ENCODE assay signal across 19 cellular contexts in the genomic region with DNA sequence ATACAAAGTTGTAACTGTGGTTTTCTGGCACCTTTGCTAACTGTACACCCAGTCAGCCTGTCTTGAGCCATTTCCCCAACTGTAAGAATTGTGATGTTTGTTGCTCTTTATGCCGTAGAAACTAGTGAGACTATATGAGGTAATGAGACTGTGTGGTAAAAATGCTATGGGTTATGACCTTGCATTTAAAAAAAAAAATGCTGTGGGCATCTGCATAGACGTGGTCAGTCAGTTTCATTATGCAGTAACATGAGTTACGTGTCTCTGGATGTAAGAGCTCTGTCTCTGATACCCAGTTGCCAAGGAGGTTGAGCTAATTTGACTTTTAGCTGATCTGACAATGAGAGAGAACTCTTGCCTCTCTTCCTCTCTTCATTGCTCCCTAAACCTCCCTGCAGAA.
A peak's percentile ranks its signal among the peaks of the same experiment; 100 is the strongest.
DNase-seq lines count a peak whose midpoint lies in the region; ATAC-seq and TF ChIP-seq lines count a peak whose summit lies in the region.
"Had no signal": no experiment of that assay in that cellular context is flagged by ENCODE, and none has a peak within 500 bp of the region (broad histone marks: within the 10 kb centered on the region; RNA-seq: fewer than 3 reads in every experiment).

No MANE protein-coding gene starts in this region.

- in situ Hi-C loops in astrocyte of the spinal cord (cut with HindIII; ENCODE audit: low sequenced_read_pairs) = no loop called here

- H3K27ac ChIP-seq in hepatocyte = no peak overlapping the region
- H3K27ac ChIP-seq in coronary artery = no peak overlapping the region
- H3K27ac ChIP-seq: body of pancreas, epithelial cell of prostate had no signal

- H3K79me2 ChIP-seq in hepatocyte = peaks cover 73% of the 10 kb centered on the region

- H4K20me1 ChIP-seq in hepatocyte (ENCODE audit: insufficient read depth, poor library complexity, severe bottlenecking) = no peaks in the 10 kb centered on the region

- no peak overlapping the region for H3K4me2 ChIP-seq in hepatocyte

- no peaks in the 10 kb centered on the region for H3K36me3 ChIP-seq in hepatocyte (replicated peaks; ENCODE audit: insufficient read depth, low read depth)

- no peak overlapping the region for H3K4me3 ChIP-seq in astrocyte of the spinal cord (ENCODE audit: low read depth, low read length)
- H3K4me3 ChIP-seq in hepatocyte = no peak overlapping the region
- no peak overlapping the region for H3K4me3 ChIP-seq in coronary artery
- H3K4me3 ChIP-seq: body of pancreas, sigmoid colon had no signal

- H3K27me3 ChIP-seq in hepatocyte = no peaks in the 10 kb centered on the region
- H3K27me3 ChIP-seq: body of pancreas, sigmoid colon had no signal

- peaks cover 20% of the 10 kb centered on the region for H3K4me1 ChIP-seq in hepatocyte (ENCODE audit: insufficient read depth)
- H3K4me1 ChIP-seq: body of pancreas had no signal

- TF ChIP-seq CTCF in astrocyte of the spinal cord (IDR thresholded peaks at IDR 0.05; ENCODE audit: low read depth, low read length) (no peak), hepatocyte (IDR thresholded peaks at IDR 0.05; ENCODE audit: poor library complexity) (no peak), coronary artery (IDR thresholded peaks at IDR 0.05) (no peak)

- H3K9me2 ChIP-seq in hepatocyte (replicated peaks; ENCODE audit: insufficient read depth) = no peaks in the 10 kb centered on the region

- H2AFZ ChIP-seq in hepatocyte = no peak overlapping the region

- peak; percentile 7 for DNase-seq in CD1c-positive myeloid dendritic cell (ENCODE audit: extremely low spot score)
- DNase-seq in M059J (ENCODE audit: low read depth) = peak; percentile 49
- DNase-seq in astrocyte of the spinal cord (ENCODE audit: low read depth, low spot score) = peak; percentile 73
- peak; percentile 32 for DNase-seq in kidney tubule cell (ENCODE audit: low spot score)
- DNase-seq in hepatocyte (ENCODE audit: low spot score) = no peak
- DNase-seq in stimulated activated CD4-positive, alpha-beta T cell treated with anti-CD3 and anti-CD28 coated beads, Interleukin-1b, Interleukin-23, amount 100 ng/mL, for 48 hours = no peak
- no peak for DNase-seq in coronary artery (ENCODE audit: low spot score)
- DNase-seq: activated CD4-positive, alpha-beta T cell treated with anti-CD3 and anti-CD28 coated beads, Interleukin-2, amount 50 U/mL, for 1 hour; activated naive CD4-positive, alpha-beta T cell treated with Interleukin-2 at 50 U/mL for 16 hours; body of pancreas; COR-L47; dermis blood vessel endothelial cell; GF-D8; NCI-H2081 treated with DMSO at 0.1 percent for 48 hours; sigmoid colon; stimulated activated CD4-positive, alpha-beta T cell treated with anti-CD3 and anti-CD28 coated beads, Interleukin-4, amount 100 ng/mL, for 24 hours; stimulated activated CD8-positive, alpha-beta memory T cell treated with anti-CD3 and anti-CD28 coated beads, Interleukin-4, amount 100 ng/mL, for 48 hours had no signal

- no peaks in the 10 kb centered on the region for H3K9me3 ChIP-seq in hepatocyte (ENCODE audit: low read depth)
- H3K9me3 ChIP-seq: body of pancreas, sigmoid colon had no signal

- 87% methylated on average over 3 of the region's 3 CpGs for WGBS in hepatocyte (ENCODE audit: low lambda C conversion rate, missing lambda C conversion rate)

- no peak for ATAC-seq in HG03135 (IDR thresholded peaks at IDR 0.05; ENCODE audit: unreplicated experiment)
- ATAC-seq: body of pancreas had no signal

Comparison
In these comparisons a context has a peak if more than half of its experiments do, and no peak if none do; other contexts are left out.
1. DNase-seq: peak in CD1c-positive myeloid dendritic cell (single experiment), M059J (single experiment), astrocyte of the spinal cord (single experiment) and kidney tubule cell (single experiment); none in hepatocyte (single experiment), stimulated activated CD4-positive, alpha-beta T cell treated with anti-CD3 and anti-CD28 coated beads, Interleukin-1b, Interleukin-23, amount 100 ng/mL, for 48 hours (single experiment) and coronary artery (single experiment).